In genomic region chr7:133252506-133252857, GRCh38 we compare ENCODE assay signal across 1 cellular context.
TF ChIP-seq lines count a peak whose summit lies in the region.

No MANE protein-coding gene starts in this region.

TF ChIP-seq in GM23338, 12 proteins besides CTCF, POLR2A, EP300 and RAD21 (continued from another document):
- TF ChIP-seq ZNF462 (CRISPR knock-in tag; IDR thresholded peaks at IDR 0.05) (no peak), POLR2AphosphoS5 (IDR thresholded peaks at IDR 0.05; ENCODE audit: low read depth) (no peak), NANOG (IDR thresholded peaks at IDR 0.05; ENCODE audit: borderline replicate concordance) (no peak), EZH2phosphoT487 (IDR thresholded peaks at IDR 0.05; ENCODE audit: unreplicated experiment) (no peak), EZH2 (IDR thresholded peaks at IDR 0.05; ENCODE audit: low read depth, unreplicated experiment) (no peak)
